Comparison of ENCODE assay signal across 12 cellular contexts in the genomic region with DNA sequence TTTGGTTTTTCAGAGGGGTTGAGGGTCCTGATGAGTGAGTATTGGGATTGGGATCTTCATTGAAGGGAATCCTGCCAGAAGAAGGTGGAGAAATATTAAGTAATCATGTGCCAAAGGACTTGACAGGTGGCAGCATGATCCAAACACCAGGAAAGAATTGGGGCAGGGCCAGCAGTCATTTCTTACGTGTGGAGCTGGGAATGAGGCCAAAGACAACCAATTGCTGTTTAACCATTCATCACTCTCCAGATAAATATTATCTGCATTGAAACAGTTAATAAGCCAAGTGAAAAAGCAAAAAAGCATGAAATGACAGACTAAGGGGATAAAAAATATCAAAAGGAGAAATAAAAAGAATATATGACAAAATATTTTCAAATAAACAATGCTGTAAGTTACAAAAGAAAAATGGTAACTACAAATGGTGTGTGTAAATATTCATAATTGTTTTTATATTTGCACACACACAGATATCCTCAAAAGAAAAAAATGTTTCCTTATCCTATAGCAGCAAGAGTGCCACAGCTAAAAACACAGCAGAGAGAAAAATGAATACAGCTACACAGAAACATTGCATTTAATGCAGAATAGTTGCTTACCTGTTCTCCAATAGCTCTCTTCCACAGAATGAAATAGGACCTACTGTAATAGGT. TPM values are rescaled to one million over a fixed set of nuclear protein-coding genes. Genes with fewer than 3 reads are reported as not detected.
DNase-seq lines count a peak whose midpoint lies in the region; ATAC-seq and TF ChIP-seq lines count a peak whose summit lies in the region.
"Had no signal": no experiment of that assay in that cellular context is flagged by ENCODE, and none has a peak within 500 bp of the region (broad histone marks: within the 10 kb centered on the region; RNA-seq: fewer than 3 reads in every experiment).

No MANE protein-coding gene starts in this region.

- no peaks in the 10 kb centered on the region for H3K36me3 ChIP-seq in mucosa of descending colon (ENCODE audit: low read depth)

- H3K4me3 Mint-ChIP-seq in stimulated activated effector memory CD8-positive, alpha-beta T cell treated with anti-CD3 and anti-CD28 coated beads, Interleukin-12 subunit alpha, Interleukin-12 subunit beta, amount 100 ng/mL, for 72 hours, result no peak overlapping the region
- H3K4me3 Mint-ChIP-seq: natural killer cell treated with Interleukin-12 subunit alpha and Interleukin-12 subunit beta and Interleukin-15 and Interleukin-18, amount 100 ng/mL, for 72 hours had no signal

- ATAC-seq in mucosa of descending colon (peak; percentile 31), HG03457 (IDR thresholded peaks at IDR 0.05; ENCODE audit: unreplicated experiment) (no peak), GM21423 (IDR thresholded peaks at IDR 0.05; ENCODE audit: unreplicated experiment) (no peak)
- ATAC-seq in stimulated activated effector memory CD8-positive, alpha-beta T cell treated with anti-CD3 and anti-CD28 coated beads, Interleukin-12 subunit alpha, Interleukin-12 subunit beta, amount 100 ng/mL, for 72 hours, result no peak
- ATAC-seq: natural killer cell treated with Interleukin-12 subunit alpha and Interleukin-12 subunit beta and Interleukin-15 and Interleukin-18, amount 100 ng/mL, for 72 hours had no signal

- no peak overlapping the region for H3K27ac Mint-ChIP-seq in stimulated activated effector memory CD8-positive, alpha-beta T cell treated with anti-CD3 and anti-CD28 coated beads, Interleukin-12 subunit alpha, Interleukin-12 subunit beta, amount 100 ng/mL, for 72 hours
- H3K27ac Mint-ChIP-seq: natural killer cell treated with Interleukin-12 subunit alpha and Interleukin-12 subunit beta and Interleukin-15 and Interleukin-18, amount 100 ng/mL, for 72 hours had no signal

- peaks cover 6% of the 10 kb centered on the region for H3K4me1 ChIP-seq in mucosa of descending colon (ENCODE audit: low read depth)

- TF ChIP-seq CTCF in cardiac fibroblast (IDR thresholded peaks at IDR 0.05; ENCODE audit: low read depth, low read length), result no peak
- TF ChIP-seq CTCF in mucosa of descending colon (IDR thresholded peaks at IDR 0.05), result no peak

- H3K4me3 ChIP-seq in cardiac fibroblast (replicated peaks in 1 of 2; ENCODE audit: low read depth in 2 of 2, low read length in 2 of 2) (no peak overlapping the region), mucosa of descending colon (no peak overlapping the region)
- H3K4me3 ChIP-seq: dorsolateral prefrontal cortex had no signal

- peaks cover 70% of the 10 kb centered on the region for H3K36me3 Mint-ChIP-seq in stimulated activated effector memory CD8-positive, alpha-beta T cell treated with anti-CD3 and anti-CD28 coated beads, Interleukin-12 subunit alpha, Interleukin-12 subunit beta, amount 100 ng/mL, for 72 hours

- H3K4me1 Mint-ChIP-seq in stimulated activated effector memory CD8-positive, alpha-beta T cell treated with anti-CD3 and anti-CD28 coated beads, Interleukin-12 subunit alpha, Interleukin-12 subunit beta, amount 100 ng/mL, for 72 hours, result no peaks in the 10 kb centered on the region

- H3K9me3 ChIP-seq in mucosa of descending colon, result no peaks in the 10 kb centered on the region

- no peaks in the 10 kb centered on the region for H3K9me3 Mint-ChIP-seq in stimulated activated effector memory CD8-positive, alpha-beta T cell treated with anti-CD3 and anti-CD28 coated beads, Interleukin-12 subunit alpha, Interleukin-12 subunit beta, amount 100 ng/mL, for 72 hours
- H3K9me3 Mint-ChIP-seq: natural killer cell treated with Interleukin-12 subunit alpha and Interleukin-12 subunit beta and Interleukin-15 and Interleukin-18, amount 100 ng/mL, for 72 hours had no signal

- DNase-seq in HPDE6-E6E7 (ENCODE audit: extremely low spot score), result peak; percentile 4
- DNase-seq in NCI-H2107 treated with DMSO at 0.1 percent for 48 hours (lab: John Stamatoyannopoulos, UW; ENCODE audit: unreplicated experiment), result peak; percentile 39
- peak; percentile 55 to 75 for DNase-seq in cardiac fibroblast (ENCODE audit: low read depth in 2 of 2)
- peak in 1 of 3 donors; percentile 62 for DNase-seq in mucosa of descending colon
- no peak for DNase-seq in activated naive CD4-positive, alpha-beta T cell (lab: John Stamatoyannopoulos, UW)
- no peak for DNase-seq in stimulated activated effector memory CD8-positive, alpha-beta T cell treated with anti-CD3 and anti-CD28 coated beads, Interleukin-12 subunit alpha, Interleukin-12 subunit beta, amount 100 ng/mL, for 72 hours (ENCODE audit: low spot score in 2 of 2)
- DNase-seq: DND-41, hippocampal formation had no signal

- intact Hi-C loops in mucosa of descending colon (cut with DNase I, micrococcal nuclease), result no loop called here

RNA-seq across cellular contexts. Expression of gene C2CD5, which starts 26.1 kb away (rescaled TPM):
- total RNA-seq in mucosa of descending colon, result 10 to 100 TPM; 56.3 to 68.6 (median 62.4) TPM

Comparison
In these comparisons a context has a peak if more than half of its experiments do, and no peak if none do; other contexts are left out.
1. DNase-seq: peak in HPDE6-E6E7 (single experiment), NCI-H2107 treated with DMSO at 0.1 percent for 48 hours (single experiment) and cardiac fibroblast (2 of 2); none in activated naive CD4-positive, alpha-beta T cell (0 of 4) and stimulated activated effector memory CD8-positive, alpha-beta T cell treated with anti-CD3 and anti-CD28 coated beads, Interleukin-12 subunit alpha, Interleukin-12 subunit beta, amount 100 ng/mL, for 72 hours (0 of 2).